Comparison of ENCODE assay signal across 1 cellular context in genomic region chr12:84913151-84913550, GRCh38.
TF ChIP-seq lines count a peak whose summit lies in the region.

No MANE protein-coding gene starts in this region.

TF ChIP-seq in SK-N-SH, 30 proteins besides CTCF, POLR2A, EP300 and RAD21 (continued from another document):
- no peak for TF ChIP-seq REST (IDR thresholded peaks at IDR 0.05; ENCODE audit: low read depth, low read length)
- no peak for TF ChIP-seq RXRA (IDR thresholded peaks at IDR 0.05; ENCODE audit: borderline replicate concordance, low read depth)
